ENCODE assay signal across 7 cellular contexts in genomic region chr7:30135551-30136271, GRCh38. TPM values are rescaled to one million over a fixed set of nuclear protein-coding genes. Genes with fewer than 3 reads are reported as not detected.
DNase-seq lines count a peak whose midpoint lies in the region; ATAC-seq and TF ChIP-seq lines count a peak whose summit lies in the region.

No MANE protein-coding gene starts in this region.

- H3K4me3 Mint-ChIP-seq in activated CD4-positive, alpha-beta T cell treated with anti-CD3 and anti-CD28 coated beads, Interleukin-2, amount 10 ng/mL, durations not matched to agents 7 days and 5 days, result peak overlapping the region; percentile 73
- H3K4me3 Mint-ChIP-seq in dendritic cell treated with granulocyte-macrophage colony-stimulating factor and Interleukin-4, amounts not matched to agents 40 ng/mL and 50 ng/mL, for 4 days, result peak overlapping the region; percentile 96

- CTCF ChIA-PET in HEK293 (lab: Yijun Ruan, JAX), result interaction anchor here (0.7 kb wide), 1 partner anchor 1302 kb away, joined by 3 read pairs; no protein-coding TSS in a partner anchor
- CTCF ChIA-PET in activated CD4-positive, alpha-beta T cell treated with anti-CD3 and anti-CD28 coated beads, Interleukin-2, amount 10 ng/mL, durations not matched to agents 7 days and 5 days (lab: Charles Lee), result interaction anchor here (1.2 to 1.6 kb wide), 2 partner anchors 8 to 9 kb away, joined by 3 to 4 read pairs; no protein-coding TSS in a partner anchor

- H3K4me3 ChIP-seq in HEK293 (ENCODE audit: low read depth, low read length) (peak overlapping the region; percentile 86), left lung (peak overlapping the region; percentile 64 to 98)

- ATAC-seq in left lung, result peak; percentile 72

- DNase-seq in GM10266 (ENCODE audit: extremely low spot score) (peak; percentile 71), NCI-H1105 (lab: John Stamatoyannopoulos, UW) (peak; percentile 52), left lung (peak; percentile 78 to 91)
- DNase-seq in activated CD4-positive, alpha-beta T cell treated with anti-CD3 and anti-CD28 coated beads, Interleukin-2, amount 10 ng/mL, durations not matched to agents 7 days and 5 days, result peak; percentile 55
- DNase-seq in stimulated activated CD4-positive, alpha-beta T cell treated with anti-CD3 and anti-CD28 coated beads, Interleukin-4, amount 100 ng/mL, for 4 hours, result peak; percentile 49 to 65

- TF ChIP-seq CTCF in GM10266 (IDR thresholded peaks at IDR 0.05; ENCODE audit: control insufficient read depth, insufficient read depth, low read depth, missing control alignments), result no peak
- no peak for TF ChIP-seq CTCF in HEK293 (tag by site-specific recombination; IDR thresholded peaks at IDR 0.05)
- TF ChIP-seq CTCF in left lung (IDR thresholded peaks at IDR 0.05), result no peak

- no peaks in the 10 kb centered on the region for H3K9me3 ChIP-seq in HEK293 (ENCODE audit: control insufficient read depth, insufficient read depth, low read depth, low read length)
- no peaks in the 10 kb centered on the region for H3K9me3 ChIP-seq in left lung

- H3K27me3 ChIP-seq in left lung, result no peaks in the 10 kb centered on the region

- peak overlapping the region; percentile 78 for H3K27ac Mint-ChIP-seq in activated CD4-positive, alpha-beta T cell treated with anti-CD3 and anti-CD28 coated beads, Interleukin-2, amount 10 ng/mL, durations not matched to agents 7 days and 5 days
- H3K27ac Mint-ChIP-seq in dendritic cell treated with granulocyte-macrophage colony-stimulating factor and Interleukin-4, amounts not matched to agents 40 ng/mL and 50 ng/mL, for 4 days, result peak overlapping the region; percentile 77

- H3K4me1 Mint-ChIP-seq in activated CD4-positive, alpha-beta T cell treated with anti-CD3 and anti-CD28 coated beads, Interleukin-2, amount 10 ng/mL, durations not matched to agents 7 days and 5 days, result peaks cover 7% of the 10 kb centered on the region
- H3K4me1 Mint-ChIP-seq in dendritic cell treated with granulocyte-macrophage colony-stimulating factor and Interleukin-4, amounts not matched to agents 40 ng/mL and 50 ng/mL, for 4 days (ENCODE audit: low read depth), result peaks cover 11% of the 10 kb centered on the region

- H3K9me3 Mint-ChIP-seq in activated CD4-positive, alpha-beta T cell treated with anti-CD3 and anti-CD28 coated beads, Interleukin-2, amount 10 ng/mL, durations not matched to agents 7 days and 5 days, result no peaks in the 10 kb centered on the region
- no peaks in the 10 kb centered on the region for H3K9me3 Mint-ChIP-seq in dendritic cell treated with granulocyte-macrophage colony-stimulating factor and Interleukin-4, amounts not matched to agents 40 ng/mL and 50 ng/mL, for 4 days

- H3K36me3 ChIP-seq in HEK293 (ENCODE audit: control insufficient read depth in 2 of 2, insufficient read depth in 1 of 2, low read length in 2 of 2) (no peaks in the 10 kb centered on the region; a peak in 1 of 3 replicates), left lung (no peaks in the 10 kb centered on the region)

- H3K36me3 Mint-ChIP-seq in activated CD4-positive, alpha-beta T cell treated with anti-CD3 and anti-CD28 coated beads, Interleukin-2, amount 10 ng/mL, durations not matched to agents 7 days and 5 days (ENCODE audit: low read depth), result no peaks in the 10 kb centered on the region
- peaks cover 6% of the 10 kb centered on the region for H3K36me3 Mint-ChIP-seq in dendritic cell treated with granulocyte-macrophage colony-stimulating factor and Interleukin-4, amounts not matched to agents 40 ng/mL and 50 ng/mL, for 4 days (ENCODE audit: low read depth)

- H3K27me3 Mint-ChIP-seq in activated CD4-positive, alpha-beta T cell treated with anti-CD3 and anti-CD28 coated beads, Interleukin-2, amount 10 ng/mL, durations not matched to agents 7 days and 5 days, result peaks cover 13% of the 10 kb centered on the region
- peaks cover 24% of the 10 kb centered on the region for H3K27me3 Mint-ChIP-seq in dendritic cell treated with granulocyte-macrophage colony-stimulating factor and Interleukin-4, amounts not matched to agents 40 ng/mL and 50 ng/mL, for 4 days

- intact Hi-C loops in dendritic cell treated with granulocyte-macrophage colony-stimulating factor and Interleukin-4, amounts not matched to agents 40 ng/mL and 50 ng/mL, for 4 days (cut with micrococcal nuclease), result no loop called here
- intact Hi-C loops in left lung (cut with DNase I), result no loop called here

- H3K4me1 ChIP-seq in HEK293 (ENCODE audit: control insufficient read depth, insufficient read depth, low read length) (no peaks in the 10 kb centered on the region), left lung (peaks cover 0 to 33% of the 10 kb centered on the region in 2 donors)

- H3K27ac ChIP-seq in HEK293 (ENCODE audit: extremely low read depth, low read depth, low read length) (peak overlapping the region; percentile 82), left lung (peak overlapping the region; percentile 87 to 89)

- POLR2A ChIA-PET in HEK293 (lab: Yijun Ruan, JAX), result interaction anchor here (1.6 kb wide), 1 partner anchor 8 kb away, joined by 5 read pairs; no protein-coding TSS in a partner anchor
- POLR2A ChIA-PET in activated CD4-positive, alpha-beta T cell treated with anti-CD3 and anti-CD28 coated beads, Interleukin-2, amount 10 ng/mL, durations not matched to agents 7 days and 5 days (lab: Charles Lee), result no interaction called here

TF ChIP-seq in HEK293, 187 proteins besides CTCF, POLR2A, EP300 and RAD21 (continues in another document):
- TF ChIP-seq ZNF501 (tag by site-specific recombination; IDR thresholded peaks at IDR 0.05) (peak; percentile 57; the same call in 1 of the 2 replicates), ZNF391 (tag by site-specific recombination; IDR thresholded peaks at IDR 0.05; ENCODE audit: borderline replicate concordance, low read depth) (no peak), KLF7 (tag by site-specific recombination; IDR thresholded peaks at IDR 0.05; ENCODE audit: borderline replicate concordance) (no peak), MEIS1 (CRISPR knock-in tag; IDR thresholded peaks at IDR 0.05; ENCODE audit: borderline replicate concordance) (no peak), GLIS1 (tag by site-specific recombination; IDR thresholded peaks at IDR 0.05) (0 out of 2 replicates have a peak, but pooled peaks have one; percentile 4), ZBTB10 (tag by site-specific recombination; IDR thresholded peaks at IDR 0.05) (peak; percentile 89), ZNF488 (tag by site-specific recombination; IDR thresholded peaks at IDR 0.05) (no peak), ZBTB48 (tag by site-specific recombination; IDR thresholded peaks at IDR 0.05) (peak; percentile 22; the same call in 1 of the 2 replicates), ZNF585B (tag by site-specific recombination; IDR thresholded peaks at IDR 0.05) (no peak), HOXC10 (CRISPR knock-in tag; IDR thresholded peaks at IDR 0.05) (no peak), TCF7L2 (IDR thresholded peaks at IDR 0.05; ENCODE audit: borderline replicate concordance, low read depth, low read length) (no peak), ZSCAN5A (tag by site-specific recombination; IDR thresholded peaks at IDR 0.05) (no peak), KLF16 (tag by site-specific recombination; IDR thresholded peaks at IDR 0.05) (peak; percentile 69)

RNA-seq across cellular contexts. Expression of gene MTURN, which starts 0.9 kb away (rescaled TPM):
- 1 to 10 TPM; 3.7 to 4.1 TPM for total RNA-seq in activated CD4-positive, alpha-beta T cell treated with anti-CD3 and anti-CD28 coated beads, Interleukin-2, amount 10 ng/mL, durations not matched to agents 7 days and 5 days
- total RNA-seq in left lung, result 10 to 100 TPM; 15.6 to 18.2 TPM

Comparison
In these comparisons a context has a peak if more than half of its experiments do, and no peak if none do; other contexts are left out.
1. Peak in every context shown above with its lines: DNase-seq, ATAC-seq, H3K4me3 ChIP-seq and H3K27ac ChIP-seq.